Comparison of ENCODE assay signal across 11 cellular contexts in the genomic region with DNA sequence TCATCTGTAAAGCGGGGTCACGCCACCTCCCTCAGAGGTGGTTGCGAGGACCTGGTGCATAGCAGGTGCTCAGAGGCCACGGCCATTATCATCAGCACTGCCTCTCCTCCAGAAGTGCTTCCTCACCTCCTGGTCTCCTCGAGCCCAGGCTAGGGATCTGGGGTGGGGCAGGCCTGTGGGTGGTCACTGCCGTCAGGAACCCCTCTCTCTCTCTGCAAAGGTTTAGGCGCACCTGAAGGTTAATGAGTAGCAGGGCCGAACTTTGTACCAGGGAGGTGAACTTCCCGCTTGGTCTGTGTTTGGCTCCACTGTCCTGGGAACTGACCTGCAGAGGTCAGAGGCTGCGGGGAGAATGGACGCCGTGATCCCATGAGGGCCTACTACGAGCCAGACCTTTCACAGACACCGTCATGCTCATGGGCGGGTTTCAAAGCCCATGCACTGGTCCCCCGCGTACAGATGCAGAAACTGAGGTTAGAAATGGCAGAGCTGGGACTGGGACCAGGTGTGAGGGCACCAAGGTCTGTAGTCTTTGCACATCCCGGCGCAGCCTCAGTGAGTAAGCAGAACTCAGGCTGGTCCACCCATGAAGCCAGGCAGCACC. TPM values are rescaled to one million over a fixed set of nuclear protein-coding genes. Genes with fewer than 3 reads are reported as not detected.
DNase-seq lines count a peak whose midpoint lies in the region; ATAC-seq, FAIRE-seq and TF ChIP-seq lines count a peak whose summit lies in the region.
"Had no signal": no experiment of that assay in that cellular context is flagged by ENCODE, and none has a peak within 500 bp of the region (broad histone marks: within the 10 kb centered on the region; RNA-seq: fewer than 3 reads in every experiment).

No MANE protein-coding gene starts in this region.

- intact Hi-C loops in cardiac septum (cut with DNase I): no loop called here
- intact Hi-C loops in endothelial cell of umbilical vein (cut with micrococcal nuclease): loop anchor here (1.0 to 2.0 kb wide), 3 partner anchors 14 to 34 kb away; a partner anchor contains a TSS
- intact Hi-C loops in upper lobe of right lung (cut with DNase I): no loop called here

- no peak for FAIRE-seq in endothelial cell of umbilical vein (lab: Jason Lieb, UNC)

- no peaks in the 10 kb centered on the region for H3K9me1 ChIP-seq in endothelial cell of umbilical vein (replicated peaks; ENCODE audit: control insufficient read depth, extremely low read depth, insufficient read depth, low read length)

- H2AFZ ChIP-seq in endothelial cell of umbilical vein (ENCODE audit: low read depth, low read length): no peak overlapping the region

- dilution Hi-C loops in endothelial cell of umbilical vein (cut with MboI; ENCODE audit: extremely low pct_ligation_motif_present, low sequenced_read_pairs): no loop called here

- TF ChIP-seq CTCF in cardiac muscle cell (IDR thresholded peaks at IDR 0.05; ENCODE audit: low read depth, low read length) (no peak), endothelial cell of umbilical vein (IDR thresholded peaks at IDR 0.05; ENCODE audit: extremely low read depth in 1 of 2, insufficient read depth in 1 of 2, low read depth in 1 of 2, low read length in 2 of 2) (no peak), mesothelial cell of epicardium (IDR thresholded peaks at IDR 0.05; ENCODE audit: unreplicated experiment) (no peak), upper lobe of right lung (IDR thresholded peaks at IDR 0.05) (no peak)

- peaks cover 44% of the 10 kb centered on the region for H3K4me1 Mint-ChIP-seq in mesothelial cell of epicardium

- ATAC-seq in upper lobe of right lung: no peak
- ATAC-seq: activated CD4-positive, CD25-positive, alpha-beta regulatory T cell treated with anti-CD3 and anti-CD28 coated beads, Interleukin-2, amount 50 U/mL, for 24 hours; activated T-cell treated with anti-CD3 and anti-CD28 coated beads, Interleukin-2, amount 50 U/mL, for 72 hours had no signal

- H3K4me3 Mint-ChIP-seq in mesothelial cell of epicardium: no peak overlapping the region
- H3K4me3 Mint-ChIP-seq: activated T-cell treated with anti-CD3 and anti-CD28 coated beads, Interleukin-2, amount 50 U/mL, for 72 hours had no signal

- no peaks in the 10 kb centered on the region for H3K9me3 Mint-ChIP-seq in mesothelial cell of epicardium
- H3K9me3 Mint-ChIP-seq: activated T-cell treated with anti-CD3 and anti-CD28 coated beads, Interleukin-2, amount 50 U/mL, for 72 hours had no signal

- H3K4me2 ChIP-seq in endothelial cell of umbilical vein (ENCODE audit: insufficient read depth, low read length): no peak overlapping the region

- CTCF ChIA-PET in endothelial cell of umbilical vein (lab: Charles Lee): interaction anchor here (0.9 to 7.7 kb wide), 6 partner anchors 13 to 92 kb away, joined by 3 to 169 read pairs (median 4); a partner anchor contains a TSS

- H3K9ac ChIP-seq in endothelial cell of umbilical vein (replicated peaks; ENCODE audit: extremely low read depth, insufficient read depth, low read length): peak overlapping the region; percentile 25

- H3K4me1 ChIP-seq in cardiac muscle cell (ENCODE audit: low read depth) (peaks cover 18% of the 10 kb centered on the region), endothelial cell of umbilical vein (ENCODE audit: control insufficient read depth, extremely low read depth, insufficient read depth, low read length) (peaks cover 41% of the 10 kb centered on the region), upper lobe of right lung (peaks cover 58% of the 10 kb centered on the region)

- no peaks in the 10 kb centered on the region for H3K27me3 Mint-ChIP-seq in mesothelial cell of epicardium (ENCODE audit: low read depth)

- H4K20me1 ChIP-seq in endothelial cell of umbilical vein (replicated peaks; ENCODE audit: control insufficient read depth, extremely low read depth, insufficient read depth, low read length): no peaks in the 10 kb centered on the region

- peak overlapping the region; percentile 95 for H3K27ac Mint-ChIP-seq in mesothelial cell of epicardium
- H3K27ac Mint-ChIP-seq: activated T-cell treated with anti-CD3 and anti-CD28 coated beads, Interleukin-2, amount 50 U/mL, for 72 hours had no signal

- no peaks in the 10 kb centered on the region for H3K79me2 ChIP-seq in endothelial cell of umbilical vein (ENCODE audit: control insufficient read depth, insufficient read depth, low read length)

- H3K27me3 ChIP-seq in cardiac muscle cell: no peaks in the 10 kb centered on the region
- H3K27me3 ChIP-seq in endothelial cell of umbilical vein (ENCODE audit: control insufficient read depth in 2 of 2, insufficient read depth in 2 of 2, low read length in 2 of 2): no peaks in the 10 kb centered on the region
- no peaks in the 10 kb centered on the region for H3K27me3 ChIP-seq in upper lobe of right lung

- H3K27ac ChIP-seq in cardiac muscle cell (peak overlapping the region; percentile 85), endothelial cell of umbilical vein (ENCODE audit: insufficient read depth, low read depth, low read length) (peak overlapping the region; percentile 81), upper lobe of right lung (peak overlapping the region; percentile 42)

- H3K36me3 ChIP-seq in cardiac muscle cell (peaks cover 33% of the 10 kb centered on the region), endothelial cell of umbilical vein (ENCODE audit: control insufficient read depth in 2 of 2, extremely low read depth in 1 of 2, insufficient read depth in 2 of 2, low read length in 2 of 2) (peaks cover 8 to 48% of the 10 kb centered on the region in 2 experiments), upper lobe of right lung (peaks cover 37% of the 10 kb centered on the region)

- TF ChIP-seq POLR2A in endothelial cell of umbilical vein (IDR thresholded peaks at IDR 0.05; ENCODE audit: low read depth, low read length): no peak

- peaks cover 21% of the 10 kb centered on the region for H3K36me3 Mint-ChIP-seq in mesothelial cell of epicardium

- H3K9me3 ChIP-seq in cardiac muscle cell (ENCODE audit: low read depth): no peaks in the 10 kb centered on the region
- no peaks in the 10 kb centered on the region for H3K9me3 ChIP-seq in endothelial cell of umbilical vein (replicated peaks; ENCODE audit: control insufficient read depth, insufficient read depth, low read length)
- no peaks in the 10 kb centered on the region for H3K9me3 ChIP-seq in upper lobe of right lung

- POLR2A ChIA-PET in endothelial cell of umbilical vein (lab: Charles Lee): interaction anchor here (0.9 to 3.4 kb wide), 2 partner anchors 13 to 22 kb away, joined by 3 to 31 read pairs; a partner anchor contains a TSS

- BruUV-seq in endothelial cell of umbilical vein (replicated peaks; lab: Mats Ljungman, UMichigan): TSS peak; percentile 6

- H3K4me3 ChIP-seq in cardiac muscle cell (no peak overlapping the region), endothelial cell of umbilical vein (replicated peaks in 1 of 3; ENCODE audit: insufficient read depth in 1 of 3, low read depth in 1 of 3, low read length in 3 of 3) (no peak overlapping the region), upper lobe of right lung (no peak overlapping the region)

- DNase-seq in cardiac muscle cell (ENCODE audit: low read depth in 1 of 2, low spot score in 1 of 2) (no peak), cardiac septum (ENCODE audit: low spot score) (no peak), endothelial cell of umbilical vein (ENCODE audit: low read depth, low spot score) (no peak), mesothelial cell of epicardium (ENCODE audit: low spot score in 2 of 2, unreplicated experiment in 2 of 2) (no peak), upper lobe of right lung (no peak), NOMO-1 treated with DMSO at 0.1 percent for 48 hours (lab: John Stamatoyannopoulos, UW; ENCODE audit: unreplicated experiment) (no peak), DMS 273 (lab: John Stamatoyannopoulos, UW; ENCODE audit: unreplicated experiment) (no peak), iPS-NIHi7 (ENCODE audit: extremely low spot score) (no peak)
- DNase-seq: activated T-cell treated with anti-CD3 and anti-CD28 coated beads, Interleukin-2, amount 50 U/mL, for 72 hours; substantia nigra had no signal

RNA-seq across cellular contexts. Expression of a gene that starts 13.8 kb away (rescaled TPM):
- total RNA-seq in cardiac muscle cell (296 and 359 TPM in 2 replicates), cardiac septum (150 TPM), endothelial cell of umbilical vein (170 and 171 TPM in 2 replicates), mesothelial cell of epicardium (202 to 207 TPM (median 205 TPM) in 3 replicates), upper lobe of right lung (109 TPM)
- polyA plus RNA-seq in cardiac muscle cell (160 and 206 TPM in 2 replicates), endothelial cell of umbilical vein (98.0 and 100 TPM in 2 replicates)
- 72.7 and 86.1 TPM in 2 replicates for polyA plus RNA-seq in endothelial cell of umbilical vein (2011; cell fraction: cytosol; rRNA removed)
- polyA plus RNA-seq in endothelial cell of umbilical vein (2011; cell fraction: nucleus; rRNA removed): 60.0 and 77.0 TPM in 2 replicates
- polyA plus RNA-seq in endothelial cell of umbilical vein (2012): 69.4 and 88.4 TPM in 2 replicates
- polyA minus RNA-seq in endothelial cell of umbilical vein: 69.0 and 85.2 TPM in 2 replicates
- polyA minus RNA-seq in endothelial cell of umbilical vein (2011; cell fraction: cytosol; rRNA and poly(A)+ RNA removed): 66.7 TPM
- polyA minus RNA-seq in endothelial cell of umbilical vein (2011; cell fraction: nucleus; rRNA and poly(A)+ RNA removed): 51.8 and 89.1 TPM in 2 replicates

RNA-seq across cellular contexts. Expression of a gene that starts 38.2 kb away (rescaled TPM):
- 0.98 and 1.8 TPM in 2 replicates for total RNA-seq in cardiac muscle cell
- polyA plus RNA-seq in cardiac muscle cell: 0.80 and 2.1 TPM in 2 replicates
- total RNA-seq in cardiac septum: 0.08 TPM
- 0.23 and 0.24 TPM in 2 replicates for total RNA-seq in endothelial cell of umbilical vein
- polyA plus RNA-seq in endothelial cell of umbilical vein: 0.07 and 0.11 TPM in 2 replicates
- polyA plus RNA-seq in endothelial cell of umbilical vein (2011; cell fraction: cytosol; rRNA removed): 0.03 and 0.05 TPM in 2 replicates
- polyA plus RNA-seq in endothelial cell of umbilical vein (2011; cell fraction: nucleus; rRNA removed): 0.96 and 1.0 TPM in 2 replicates
- 0.27 TPM in 1 of 2 replicates, not detected in the other for polyA plus RNA-seq in endothelial cell of umbilical vein (2012)
- 0.06 TPM in 1 of 2 replicates, not detected in the other for polyA minus RNA-seq in endothelial cell of umbilical vein
- not detected for polyA minus RNA-seq in endothelial cell of umbilical vein (2011; cell fraction: cytosol; rRNA and poly(A)+ RNA removed)
- 0.05 and 0.14 TPM in 2 replicates for polyA minus RNA-seq in endothelial cell of umbilical vein (2011; cell fraction: nucleus; rRNA and poly(A)+ RNA removed)
- total RNA-seq in mesothelial cell of epicardium: 0.44 to 0.66 TPM (median 0.45 TPM) in 3 replicates
- total RNA-seq in upper lobe of right lung: 0.58 TPM

RNA-seq across cellular contexts. Expression of a gene that starts 39.1 kb away (rescaled TPM):
- 118 and 153 TPM in 2 replicates for total RNA-seq in cardiac muscle cell
- polyA plus RNA-seq in cardiac muscle cell: 137 and 138 TPM in 2 replicates
- total RNA-seq in cardiac septum: 5.1 TPM
- 37.1 and 39.2 TPM in 2 replicates for total RNA-seq in endothelial cell of umbilical vein
- 57.3 and 58.3 TPM in 2 replicates for polyA plus RNA-seq in endothelial cell of umbilical vein
- polyA plus RNA-seq in endothelial cell of umbilical vein (2011; cell fraction: cytosol; rRNA removed): 38.0 and 49.5 TPM in 2 replicates
- 18.8 and 20.8 TPM in 2 replicates for polyA plus RNA-seq in endothelial cell of umbilical vein (2011; cell fraction: nucleus; rRNA removed)
- polyA plus RNA-seq in endothelial cell of umbilical vein (2012): 30.9 and 49.7 TPM in 2 replicates
- polyA minus RNA-seq in endothelial cell of umbilical vein: 23.4 and 31.7 TPM in 2 replicates
- 31.0 TPM for polyA minus RNA-seq in endothelial cell of umbilical vein (2011; cell fraction: cytosol; rRNA and poly(A)+ RNA removed)
- 12.2 and 12.6 TPM in 2 replicates for polyA minus RNA-seq in endothelial cell of umbilical vein (2011; cell fraction: nucleus; rRNA and poly(A)+ RNA removed)
- 61.0 to 62.0 TPM (median 62.0 TPM) in 3 replicates for total RNA-seq in mesothelial cell of epicardium
- total RNA-seq in upper lobe of right lung: 9.5 TPM

RNA-seq across cellular contexts. Expression of a gene that starts 40.1 kb away (rescaled TPM):
- total RNA-seq in cardiac muscle cell (265 and 336 TPM in 2 replicates), cardiac septum (17.7 TPM), endothelial cell of umbilical vein (163 and 168 TPM in 2 replicates), mesothelial cell of epicardium (369 to 401 TPM (median 371 TPM) in 3 replicates), upper lobe of right lung (34.5 TPM)
- polyA plus RNA-seq in cardiac muscle cell (113 and 165 TPM in 2 replicates), endothelial cell of umbilical vein (377 and 431 TPM in 2 replicates)
- 210 and 266 TPM in 2 replicates for polyA plus RNA-seq in endothelial cell of umbilical vein (2011; cell fraction: cytosol; rRNA removed)
- 701 and 710 TPM in 2 replicates for polyA plus RNA-seq in endothelial cell of umbilical vein (2011; cell fraction: nucleus; rRNA removed)
- polyA plus RNA-seq in endothelial cell of umbilical vein (2012): 227 and 335 TPM in 2 replicates
- polyA minus RNA-seq in endothelial cell of umbilical vein: 162 and 168 TPM in 2 replicates
- polyA minus RNA-seq in endothelial cell of umbilical vein (2011; cell fraction: cytosol; rRNA and poly(A)+ RNA removed): 86.1 TPM
- polyA minus RNA-seq in endothelial cell of umbilical vein (2011; cell fraction: nucleus; rRNA and poly(A)+ RNA removed): 97.3 and 130 TPM in 2 replicates
